Comparison of ENCODE assay signal across 8 cellular contexts in genomic region chr15:78750566-78750965, GRCh38.
DNase-seq lines count a peak whose midpoint lies in the region; ATAC-seq and TF ChIP-seq lines count a peak whose summit lies in the region.

No MANE protein-coding gene starts in this region.

- H3K9ac ChIP-seq in neuronal stem cell (ENCODE audit: low read depth, low read length, poor library complexity): no peak overlapping the region

- no peak overlapping the region for H3K14ac ChIP-seq in neuronal stem cell (ENCODE audit: low read length)

- no peaks in the 10 kb centered on the region for H3F3A ChIP-seq in PC-9 (ENCODE audit: insufficient read depth, low read depth)

- no peaks in the 10 kb centered on the region for H3K36me3 Mint-ChIP-seq in CD4-positive, alpha-beta T cell (ENCODE audit: low read depth)

- H3K18ac ChIP-seq in neuronal stem cell (ENCODE audit: low read length): no peak overlapping the region

- H3K79me1 ChIP-seq in neuronal stem cell (ENCODE audit: low read depth, low read length): no peaks in the 10 kb centered on the region

- H2AFZ ChIP-seq in PC-9 (no peak overlapping the region), neuronal stem cell (ENCODE audit: low read length) (peak overlapping the region; percentile 72)

- H3K9me2 ChIP-seq in PC-9 (ENCODE audit: insufficient read depth): no peaks in the 10 kb centered on the region

- no peaks in the 10 kb centered on the region for H3K36me3 ChIP-seq in PC-9 (ENCODE audit: low read depth)
- H3K36me3 ChIP-seq in neuronal stem cell (replicated peaks in 1 of 2; ENCODE audit: control insufficient read depth in 2 of 2, insufficient read depth in 2 of 2, low read length in 2 of 2): no peaks in the 10 kb centered on the region

- H2BK120ac ChIP-seq in neuronal stem cell (ENCODE audit: low read depth, low read length): no peak overlapping the region

- no peak overlapping the region for H3K23ac ChIP-seq in neuronal stem cell (ENCODE audit: low read depth, low read length, poor library complexity)

- no peak overlapping the region for H4K91ac ChIP-seq in neuronal stem cell (ENCODE audit: low read depth, low read length, poor library complexity)

- no peak overlapping the region for H3K4ac ChIP-seq in neuronal stem cell (ENCODE audit: low read length)

- DNase-seq in CD4-positive, alpha-beta T cell: no peak
- DNase-seq in PC-9 (no peak), fibroblast of mammary gland (ENCODE audit: low read depth) (peak; percentile 3), neuronal stem cell (ENCODE audit: low spot score) (no peak), foreskin melanocyte (no peak), cerebellar cortex (ENCODE audit: low spot score) (no peak), cerebellar nuclear complex (lab: John Stamatoyannopoulos, UW) (no peak)
- DNase-seq in activated CD4-positive, alpha-beta T cell treated with anti-CD3 and anti-CD28 coated beads for 1 hour: no peak

- H2AK5ac ChIP-seq in neuronal stem cell (ENCODE audit: low read depth, low read length): no peak overlapping the region

- H4K8ac ChIP-seq in neuronal stem cell (ENCODE audit: low read depth, low read length): no peak overlapping the region

- POLR2A ChIA-PET in CD4-positive, alpha-beta T cell (lab: Charles Lee): interaction anchor here (0.8 to 1.5 kb wide), 2 partner anchors 313 to 486 kb away, joined by 3 to 5 read pairs; partner anchors contain the start of genes DNAJA4 and IREB2
- POLR2A ChIA-PET in PC-9 (lab: Charles Lee; ENCODE audit: unreplicated experiment): interaction anchor here (0.6 kb wide), 1 partner anchor 445 kb away, joined by 4 read pairs; no protein-coding TSS in a partner anchor

- H3K27ac Mint-ChIP-seq in CD4-positive, alpha-beta T cell: no peak overlapping the region

- TF ChIP-seq CTCF in CD4-positive, alpha-beta T cell (IDR thresholded peaks at IDR 0.05): no peak
- TF ChIP-seq CTCF in PC-9 (conservative IDR thresholded peaks at IDR 0.05) (no peak), fibroblast of mammary gland (conservative IDR thresholded peaks at IDR 0.05; ENCODE audit: control insufficient read depth, insufficient read depth, low read depth, low read length) (no peak)

- H3K27me3 ChIP-seq in CD4-positive, alpha-beta T cell (ENCODE audit: control insufficient read depth, insufficient read depth, low read length): no peaks in the 10 kb centered on the region
- H3K27me3 ChIP-seq in PC-9 (ENCODE audit: insufficient read depth, low read depth): no peaks in the 10 kb centered on the region
- peaks cover 0 to 6% (median 2%) of the 10 kb centered on the region in 3 experiments for H3K27me3 ChIP-seq in neuronal stem cell (ENCODE audit: control insufficient read depth in 3 of 3, insufficient read depth in 3 of 3, low read depth in 1 of 3, low read length in 3 of 3)

- no peak overlapping the region for H2BK5ac ChIP-seq in neuronal stem cell (ENCODE audit: low read length)

- no peak for ATAC-seq in CD4-positive, alpha-beta T cell (ENCODE audit: poor library complexity)

- H3K4me1 Mint-ChIP-seq in CD4-positive, alpha-beta T cell (ENCODE audit: low read depth): peaks cover 9% of the 10 kb centered on the region

- H2BK15ac ChIP-seq in neuronal stem cell (ENCODE audit: low read length): peak overlapping the region; percentile 37

- H3K4me1 ChIP-seq in PC-9 (replicated peaks; ENCODE audit: insufficient read depth): no peaks in the 10 kb centered on the region; the same call in 1 of the 2 replicates
- peaks cover 2 to 3% of the 10 kb centered on the region in 2 donors for H3K4me1 ChIP-seq in neuronal stem cell (ENCODE audit: control insufficient read depth in 2 of 2, insufficient read depth in 1 of 2, low read depth in 1 of 2, low read length in 2 of 2)

- H3K27ac ChIP-seq in CD4-positive, alpha-beta T cell (ENCODE audit: low read depth, low read length): no peak overlapping the region
- H3K27ac ChIP-seq in PC-9 (no peak overlapping the region), neuronal stem cell (replicated peaks; ENCODE audit: low read length) (no peak overlapping the region)

- no peak overlapping the region for H2BK12ac ChIP-seq in neuronal stem cell (ENCODE audit: low read length)

- H3K27me3 Mint-ChIP-seq in CD4-positive, alpha-beta T cell: no peaks in the 10 kb centered on the region

- WGBS in neuronal stem cell (ENCODE audit: extremely low coverage in 2 of 2, insufficient read length in 2 of 2, insufficient replicate concordance in 1 of 2), 2 donors: no CpG with 5 or more reads among the region's 7 CpGs

- intact Hi-C loops in CD4-positive, alpha-beta T cell (cut with DNase I, micrococcal nuclease): loop anchor here (5.0 to 10.0 kb wide), 6 partner anchors 124 to 838 kb away; partner anchors contain the start of genes IREB2 (in 1 of the 2) and MORF4L1 (in 1 of the 2)
- intact Hi-C loops in PC-9 (cut with micrococcal nuclease; ENCODE audit: unreplicated experiment): loop anchor here (5.0 kb wide), 2 partner anchors 133 to 443 kb away; no protein-coding TSS in a partner anchor

- H3K4me2 ChIP-seq in PC-9 (peak overlapping the region; percentile 63), neuronal stem cell (ENCODE audit: insufficient read depth, low read length, poor library complexity, severe bottlenecking) (no peak overlapping the region)

- no peaks in the 10 kb centered on the region for H4K20me1 ChIP-seq in PC-9 (ENCODE audit: insufficient read depth)

- BruUV-seq in PC-9 (replicated peaks; lab: Mats Ljungman, UMichigan): no TSS peak

- H3K9me3 Mint-ChIP-seq in CD4-positive, alpha-beta T cell: no peaks in the 10 kb centered on the region

- H3K4me3 ChIP-seq in PC-9 (peak overlapping the region; percentile 35; the same call in 1 of the 2 replicates), fibroblast of mammary gland (ENCODE audit: control insufficient read depth, low read depth, low read length) (no peak overlapping the region), neuronal stem cell (ENCODE audit: low read length in 2 of 2) (no peak overlapping the region)

- H3K79me2 ChIP-seq in PC-9 (ENCODE audit: low read depth): no peaks in the 10 kb centered on the region

- H3K4me3 Mint-ChIP-seq in CD4-positive, alpha-beta T cell: peak overlapping the region; percentile 7

- no peaks in the 10 kb centered on the region for H3K9me3 ChIP-seq in CD4-positive, alpha-beta T cell (ENCODE audit: control insufficient read depth, low read length)
- H3K9me3 ChIP-seq in PC-9 (ENCODE audit: insufficient read depth, low read depth) (no peaks in the 10 kb centered on the region), neuronal stem cell (replicated peaks in 1 of 2; ENCODE audit: control insufficient read depth in 2 of 2, insufficient read depth in 1 of 2, low read depth in 1 of 2, low read length in 2 of 2) (no peaks in the 10 kb centered on the region)

- CTCF ChIA-PET in CD4-positive, alpha-beta T cell (lab: Charles Lee): interaction anchor here (0.6 to 1.3 kb wide), 4 partner anchors 11 to 637 kb away, joined by 3 to 6 read pairs (median 3); no protein-coding TSS in a partner anchor
- CTCF ChIA-PET in PC-9 (lab: Charles Lee): interaction anchor here (0.7 to 0.8 kb wide), 2 partner anchors 9 to 14 kb away, joined by 3 to 4 read pairs; no protein-coding TSS in a partner anchor
